33 cellular contexts compared by ENCODE assay signal in genomic region chr2:171858397-171858958, GRCh38. TPM values are rescaled to one million over a fixed set of nuclear protein-coding genes. Genes with fewer than 3 reads are reported as not detected.
A peak's percentile ranks its signal among the peaks of the same experiment; 100 is the strongest.
DNase-seq lines count a peak whose midpoint lies in the region; ATAC-seq and TF ChIP-seq lines count a peak whose summit lies in the region.
"Had no signal": no experiment of that assay in that cellular context is flagged by ENCODE, and none has a peak within 500 bp of the region (broad histone marks: within the 10 kb centered on the region; RNA-seq: fewer than 3 reads in every experiment).

No MANE protein-coding gene starts in this region.

- H3K4ac ChIP-seq in H9 (ENCODE audit: low read depth, low read length) = no peak overlapping the region

- H4K91ac ChIP-seq in H9 (ENCODE audit: insufficient read length, low read depth, low read length) = no peak overlapping the region

- no peak overlapping the region for H2BK120ac ChIP-seq in H9 (ENCODE audit: low read depth, low read length, poor library complexity, severe bottlenecking)

- H3K9me3 ChIP-seq in osteoblast (ENCODE audit: low read depth, low read length) = no peaks in the 10 kb centered on the region
- H3K9me3 ChIP-seq in H9 (ENCODE audit: control insufficient read depth, low read depth, low read length) = no peaks in the 10 kb centered on the region
- H3K9me3 ChIP-seq in PC-3 (ENCODE audit: low read length) = no peaks in the 10 kb centered on the region
- H3K9me3 ChIP-seq: ascending aorta, esophagus squamous epithelium, neutrophil, prostate gland, upper lobe of left lung had no signal

- no peak overlapping the region for H2BK5ac ChIP-seq in H9 (ENCODE audit: insufficient read length, low read length)

- no peaks in the 10 kb centered on the region for H3K9me2 ChIP-seq in PC-3 (replicated peaks; ENCODE audit: low read length)

- in situ Hi-C loops in astrocyte of the spinal cord (cut with HindIII; ENCODE audit: low sequenced_read_pairs) = no loop called here

- H3K4me3 ChIP-seq in astrocyte of the spinal cord (ENCODE audit: low read depth, low read length) (no peak overlapping the region), osteoblast (ENCODE audit: insufficient read depth, low read length) (no peak overlapping the region), PC-3 (ENCODE audit: low read length) (no peak overlapping the region)
- H3K4me3 ChIP-seq: ascending aorta, esophagus squamous epithelium, lung, prostate gland, skin epidermis, upper lobe of left lung had no signal

- H3K4me3 Mint-ChIP-seq in H9 = no peak overlapping the region
- H3K4me3 Mint-ChIP-seq: activated CD4-positive, alpha-beta T cell treated with anti-CD3 and anti-CD28 coated beads, Interleukin-2, amount 10 ng/mL, durations not matched to agents 24 days and 14 days; activated naive CD8-positive, alpha-beta T cell treated with anti-CD3 and anti-CD28 coated beads for 36 hours; central memory CD8-positive, alpha-beta T cell; naive thymus-derived CD4-positive, alpha-beta T cell; stimulated activated naive B cell treated with anti-CD40 and anti-IgM and Interleukin-4, amounts not matched to agents 10 μg/mL and 1 μg/mL and 100 μg/mL, for 72 hours had no signal

- H3K36me3 Mint-ChIP-seq in H9 (ENCODE audit: insufficient read depth in 1 of 3, low read depth in 3 of 3) = peaks cover 0 to 13% (median 1%) of the 10 kb centered on the region in 3 experiments; a peak in 5 of 7 replicates

- H3K4me1 ChIP-seq in osteoblast (ENCODE audit: insufficient read depth, low read length) (peaks cover 18% of the 10 kb centered on the region), H9 (ENCODE audit: insufficient read depth, low read length) (no peaks in the 10 kb centered on the region), PC-3 (ENCODE audit: insufficient read depth, low read length) (no peaks in the 10 kb centered on the region)
- H3K4me1 ChIP-seq: ascending aorta, esophagus squamous epithelium, prostate gland, upper lobe of left lung had no signal

- no peaks in the 10 kb centered on the region for H3K27me3 Mint-ChIP-seq in H9 (ENCODE audit: low read depth)
- H3K27me3 Mint-ChIP-seq: activated CD4-positive, alpha-beta T cell treated with anti-CD3 and anti-CD28 coated beads, Interleukin-2, amount 10 ng/mL, durations not matched to agents 24 days and 14 days; activated naive CD8-positive, alpha-beta T cell treated with anti-CD3 and anti-CD28 coated beads for 36 hours; central memory CD8-positive, alpha-beta T cell; naive thymus-derived CD4-positive, alpha-beta T cell; stimulated activated naive B cell treated with anti-CD40 and anti-IgM and Interleukin-4, amounts not matched to agents 10 μg/mL and 1 μg/mL and 100 μg/mL, for 72 hours had no signal

- H2AK5ac ChIP-seq in H9 (ENCODE audit: insufficient read length, low read length) = no peak overlapping the region

- ATAC-seq in GM18870 (IDR thresholded peaks at IDR 0.05; ENCODE audit: unreplicated experiment) = no peak
- ATAC-seq in PC-3 = no peak
- ATAC-seq in HG03571 (IDR thresholded peaks at IDR 0.05; ENCODE audit: unreplicated experiment) = no peak
- ATAC-seq: HCT116; naive thymus-derived CD4-positive, alpha-beta T cell; stimulated activated naive B cell treated with anti-CD40 and anti-IgM and Interleukin-4, amounts not matched to agents 10 μg/mL and 1 μg/mL and 100 μg/mL, for 72 hours had no signal

- H2BK15ac ChIP-seq in H9 (ENCODE audit: low read depth, low read length) = no peak overlapping the region

- no peaks in the 10 kb centered on the region for H3K79me1 ChIP-seq in H9 (ENCODE audit: insufficient read depth, low read depth, low read length, poor library complexity, severe bottlenecking)

- H3K23me2 ChIP-seq in H9 (ENCODE audit: insufficient read length, low read depth, low read length, poor library complexity, severe bottlenecking) = no peaks in the 10 kb centered on the region

- H4K8ac ChIP-seq in H9 (replicated peaks; ENCODE audit: insufficient read length, low read depth, low read length) = no peak overlapping the region

- H3K9me3 Mint-ChIP-seq in H9 = no peaks in the 10 kb centered on the region
- H3K9me3 Mint-ChIP-seq: activated CD4-positive, alpha-beta T cell treated with anti-CD3 and anti-CD28 coated beads, Interleukin-2, amount 10 ng/mL, durations not matched to agents 24 days and 14 days; activated naive CD8-positive, alpha-beta T cell treated with anti-CD3 and anti-CD28 coated beads for 36 hours; central memory CD8-positive, alpha-beta T cell; naive thymus-derived CD4-positive, alpha-beta T cell; stimulated activated naive B cell treated with anti-CD40 and anti-IgM and Interleukin-4, amounts not matched to agents 10 μg/mL and 1 μg/mL and 100 μg/mL, for 72 hours had no signal

- H2BK12ac ChIP-seq in H9 (ENCODE audit: insufficient read length, low read depth, low read length) = no peak overlapping the region

- no peak overlapping the region for H2BK20ac ChIP-seq in H9 (ENCODE audit: low read depth, low read length, poor library complexity, severe bottlenecking)

- no peak overlapping the region for H3K4me2 ChIP-seq in osteoblast (ENCODE audit: insufficient read depth, low read length)
- no peak overlapping the region for H3K4me2 ChIP-seq in H9 (ENCODE audit: insufficient read depth, insufficient read length, low read length)
- H3K4me2 ChIP-seq in PC-3 (ENCODE audit: low read length) = no peak overlapping the region

- H3K27ac Mint-ChIP-seq in H9 = no peak overlapping the region
- H3K27ac Mint-ChIP-seq: activated CD4-positive, alpha-beta T cell treated with anti-CD3 and anti-CD28 coated beads, Interleukin-2, amount 10 ng/mL, durations not matched to agents 24 days and 14 days; activated naive CD8-positive, alpha-beta T cell treated with anti-CD3 and anti-CD28 coated beads for 36 hours; naive thymus-derived CD4-positive, alpha-beta T cell; stimulated activated naive B cell treated with anti-CD40 and anti-IgM and Interleukin-4, amounts not matched to agents 10 μg/mL and 1 μg/mL and 100 μg/mL, for 72 hours had no signal

- POLR2A ChIA-PET in PC-3 (lab: Charles Lee; ENCODE audit: unreplicated experiment) = no interaction called here

- H3K27ac ChIP-seq in osteoblast (ENCODE audit: low read depth, low read length) (no peak overlapping the region), H9 (ENCODE audit: insufficient read length, low read depth, low read length) (no peak overlapping the region), PC-3 (ENCODE audit: low read length) (no peak overlapping the region)
- H3K27ac ChIP-seq: ascending aorta, esophagus squamous epithelium, neutrophil, prostate gland, skin epidermis, upper lobe of left lung, WERI-Rb-1 had no signal

- no peak overlapping the region for H4K5ac ChIP-seq in H9 (ENCODE audit: insufficient read length, low read depth, low read length)

- H3K9ac ChIP-seq in H9 (ENCODE audit: extremely low read depth, insufficient read length, low read length) (no peak overlapping the region), PC-3 (ENCODE audit: low read length) (no peak overlapping the region)

- no CpG with 5 or more reads among the region's 2 CpGs for WGBS in H9 (ENCODE audit: extremely low coverage, insufficient read length, low lambda C conversion rate)

- no peaks in the 10 kb centered on the region for H3K79me2 ChIP-seq in osteoblast (ENCODE audit: insufficient read depth, low read length)
- no peaks in the 10 kb centered on the region for H3K79me2 ChIP-seq in H9 (ENCODE audit: insufficient read depth, low read length)
- H3K79me2 ChIP-seq in PC-3 (ENCODE audit: low read length) = no peaks in the 10 kb centered on the region

- no peak overlapping the region for H2AFZ ChIP-seq in osteoblast (ENCODE audit: low read length)
- no peak overlapping the region for H2AFZ ChIP-seq in H9 (ENCODE audit: low read length)
- no peak overlapping the region for H2AFZ ChIP-seq in PC-3 (ENCODE audit: low read length)

- no TSS peak for BruUV-seq in PC-3 (replicated peaks; lab: Mats Ljungman, UMichigan)

- no peaks in the 10 kb centered on the region for H3K27me3 ChIP-seq in osteoblast (ENCODE audit: insufficient read depth, low read length)
- H3K27me3 ChIP-seq in H9 (ENCODE audit: insufficient read depth, low read length) = no peaks in the 10 kb centered on the region
- no peaks in the 10 kb centered on the region for H3K27me3 ChIP-seq in PC-3 (ENCODE audit: low read length)
- H3K27me3 ChIP-seq: ascending aorta, esophagus squamous epithelium, neutrophil, upper lobe of left lung had no signal

- no peak overlapping the region for H3K14ac ChIP-seq in H9 (ENCODE audit: insufficient read depth, low read length)

- CTCF ChIA-PET in PC-3 (lab: Charles Lee) = interaction anchor here (0.5 kb wide), 1 partner anchor 27 kb away, joined by 3 read pairs; no protein-coding TSS in a partner anchor

- TF ChIP-seq CTCF in astrocyte of the spinal cord (IDR thresholded peaks at IDR 0.05; ENCODE audit: low read depth, low read length) = no peak
- TF ChIP-seq CTCF in osteoblast (IDR thresholded peaks at IDR 0.05; ENCODE audit: extremely low read depth, low read depth, low read length) = no peak
- no peak for TF ChIP-seq CTCF in H9 (conservative IDR thresholded peaks at IDR 0.05)
- no peak for TF ChIP-seq CTCF in PC-3 (conservative IDR thresholded peaks at IDR 0.05; ENCODE audit: low read depth, low read length)

- intact Hi-C loops in PC-3 (cut with micrococcal nuclease) = no loop called here

- no peaks in the 10 kb centered on the region for H3K36me3 ChIP-seq in osteoblast (ENCODE audit: insufficient read depth, low read length)
- peaks cover 5% of the 10 kb centered on the region; the same call in 1 of the 2 replicates for H3K36me3 ChIP-seq in PC-3 (ENCODE audit: low read depth, low read length)
- H3K36me3 ChIP-seq: neutrophil, prostate gland had no signal

- H3T11ph ChIP-seq in H9 (ENCODE audit: low read length) = no peak overlapping the region

- no peak overlapping the region for H3K18ac ChIP-seq in H9 (ENCODE audit: insufficient read length, low read depth, low read length)

- H3K23ac ChIP-seq in H9 (ENCODE audit: insufficient read length, low read depth, low read length) = no peak overlapping the region

- no peaks in the 10 kb centered on the region for H4K20me1 ChIP-seq in osteoblast (ENCODE audit: insufficient read depth, low read length)
- no peaks in the 10 kb centered on the region for H4K20me1 ChIP-seq in H9 (ENCODE audit: control insufficient read depth, insufficient read depth, insufficient read length)
- no peaks in the 10 kb centered on the region for H4K20me1 ChIP-seq in PC-3 (ENCODE audit: low read length)

- H3F3A ChIP-seq in PC-3 (ENCODE audit: low read length, unreplicated experiment) = no peaks in the 10 kb centered on the region

- DNase-seq in HCEC 1CT (peak; percentile 7), astrocyte of the spinal cord (ENCODE audit: low read depth, low spot score) (peak; percentile 28), fibroblast of peridontal ligament (ENCODE audit: extremely low read depth) (peak; percentile 78), osteoblast (ENCODE audit: insufficient read length, low spot score, missing footprints) (peak; percentile 26), H9 (no peak), PC-3 (no peak)
- DNase-seq: activated CD4-positive, alpha-beta T cell treated with anti-CD3 and anti-CD28 coated beads, Interleukin-2, amount 10 ng/mL, durations not matched to agents 24 days and 14 days; activated CD8-positive, alpha-beta memory T cell treated with anti-CD3 and anti-CD28 coated beads for 24 hours; activated effector memory CD4-positive, alpha-beta T cell treated with anti-CD3 and anti-CD28 coated beads, Interleukin-2, amount 50 U/mL, for 16 hours; activated naive CD8-positive, alpha-beta T cell treated with anti-CD3 and anti-CD28 coated beads for 36 hours; activated T-cell treated with anti-CD3 and anti-CD28 coated beads, Interleukin-2, amount 50 U/mL, for 1 hour; C1 segment of cervical spinal cord; DMS153; esophagus squamous epithelium; glutamatergic neuron; naive thymus-derived CD4-positive, alpha-beta T cell; NCI-H1048; NCI-H446; NCI-H774; stimulated activated naive B cell treated with anti-CD40 and anti-IgM and Interleukin-4, amounts not matched to agents 10 μg/mL and 1 μg/mL and 100 μg/mL, for 72 hours; SW 1271; T1000; upper lobe of left lung; WERI-Rb-1 had no signal

- no peaks in the 10 kb centered on the region for H3K4me1 Mint-ChIP-seq in H9
- H3K4me1 Mint-ChIP-seq: activated CD4-positive, alpha-beta T cell treated with anti-CD3 and anti-CD28 coated beads, Interleukin-2, amount 10 ng/mL, durations not matched to agents 24 days and 14 days; stimulated activated naive B cell treated with anti-CD40 and anti-IgM and Interleukin-4, amounts not matched to agents 10 μg/mL and 1 μg/mL and 100 μg/mL, for 72 hours had no signal

- no peak overlapping the region for H3K56ac ChIP-seq in H9 (ENCODE audit: insufficient read length, low read depth, low read length)

RNA-seq across cellular contexts. Expression of gene SLC25A12, which starts 35.6 kb away (rescaled TPM):
- 26.8 and 29.8 TPM in 2 replicates for total RNA-seq in osteoblast
- 10.1 and 10.8 TPM in 2 replicates for total RNA-seq in H9 (2021)
- 18.4 and 21.4 TPM in 2 replicates for total RNA-seq in PC-3 (2014; rRNA removed)

Comparison
In these comparisons a context has a peak if more than half of its experiments do, and no peak if none do; other contexts are left out.
1. DNase-seq: peak in HCEC 1CT (single experiment), astrocyte of the spinal cord (single experiment), fibroblast of peridontal ligament (single experiment) and osteoblast (single experiment); none in H9 (single experiment) and PC-3 (single experiment).